Comparison of ENCODE assay signal across 35 cellular contexts in genomic region chr15:50707878-50708427, GRCh38.
"Had no signal": no experiment of that assay in that cellular context is flagged by ENCODE, and none has a peak within 500 bp of the region (broad histone marks: within the 10 kb centered on the region; RNA-seq: fewer than 3 reads in every experiment).

No MANE protein-coding gene starts in this region.

- FAIRE-seq: bronchial epithelial cell had no signal

- H3K9me3 ChIP-seq: Peyer's patch had no signal

- DNase-seq: activated CD4-positive, alpha-beta T cell treated with anti-CD3 and anti-CD28 coated beads for 1 hour; activated CD4-positive, alpha-beta T cell treated with anti-CD3 and anti-CD28 coated beads, Interleukin-2, amount 10 ng/mL, durations not matched to agents 24 days and 14 days; activated CD4-positive, alpha-beta T cell treated with anti-CD3 and anti-CD28 coated beads, Interleukin-2, amount 50 U/mL, for 4 hours; activated CD4-positive, CD25-positive, alpha-beta regulatory T cell; activated CD8-positive, alpha-beta T cell treated with anti-CD3 and anti-CD28 coated beads for 36 hours; activated effector memory CD4-positive, alpha-beta T cell treated with anti-CD3 and anti-CD28 coated beads, Interleukin-2, amount 50 U/mL, for 16 hours; activated naive CD4-positive, alpha-beta T cell; activated T-cell treated with anti-CD3 and anti-CD28 coated beads, Interleukin-2, amount 50 U/mL, for 1 hour; activated T-cell treated with anti-CD3 and anti-CD28 coated beads, Interleukin-2, amount 50 U/mL, for 72 hours; anterior cingulate cortex; IMR-90; Karpas-422; KBM-7; NCI-H1105; NCI-H1417 treated with DMSO at 0.1 percent for 48 hours; NCI-H187 treated with DMSO at 0.1 percent for 48 hours; NCI-H2081; NCI-H2171 treated with DMSO at 0.1 percent for 48 hours; NCI-H2227 treated with DMSO at 0.1 percent for 48 hours; NCI-H446 treated with DMSO at 0.1 percent for 48 hours; NCI-H524; NCI-H69; NCI-H82; PC-3; Peyer's patch; RPMI8226; SW 1271; T-helper 1 cell; T1000; WERI-Rb-1 had no signal

- H3K9me3 Mint-ChIP-seq: activated CD4-positive, alpha-beta T cell treated with anti-CD3 and anti-CD28 coated beads, Interleukin-2, amount 10 ng/mL, durations not matched to agents 24 days and 14 days; activated CD8-positive, alpha-beta T cell treated with anti-CD3 and anti-CD28 coated beads for 36 hours; activated naive CD4-positive, alpha-beta T cell treated with anti-CD3 and anti-CD28 coated beads, Interleukin-2, amount 50 U/mL, for 24 hours; activated T-cell treated with anti-CD3 and anti-CD28 coated beads, Interleukin-2, amount 50 U/mL, for 72 hours; activated T-helper 17 cell treated with anti-CD3 and anti-CD28 coated beads, Interleukin-2, amount 50 U/mL, for 72 hours; brain; central memory CD8-positive, alpha-beta T cell had no signal

- H3K27me3 ChIP-seq: Peyer's patch had no signal

- H3K4me1 ChIP-seq: Peyer's patch had no signal

- H3K4me1 Mint-ChIP-seq: activated CD4-positive, alpha-beta T cell treated with anti-CD3 and anti-CD28 coated beads, Interleukin-2, amount 10 ng/mL, durations not matched to agents 24 days and 14 days; activated naive CD4-positive, alpha-beta T cell treated with anti-CD3 and anti-CD28 coated beads, Interleukin-2, amount 50 U/mL, for 24 hours; activated T-helper 17 cell treated with anti-CD3 and anti-CD28 coated beads, Interleukin-2, amount 50 U/mL, for 72 hours; brain; central memory CD8-positive, alpha-beta T cell had no signal

- H3K27ac ChIP-seq: Peyer's patch, WERI-Rb-1 had no signal

- H3K4me3 ChIP-seq: Peyer's patch had no signal

- H3K27me3 Mint-ChIP-seq: activated CD4-positive, alpha-beta T cell treated with anti-CD3 and anti-CD28 coated beads, Interleukin-2, amount 10 ng/mL, durations not matched to agents 24 days and 14 days; activated CD8-positive, alpha-beta T cell treated with anti-CD3 and anti-CD28 coated beads for 36 hours; activated naive CD4-positive, alpha-beta T cell treated with anti-CD3 and anti-CD28 coated beads, Interleukin-2, amount 50 U/mL, for 24 hours; activated T-helper 17 cell treated with anti-CD3 and anti-CD28 coated beads, Interleukin-2, amount 50 U/mL, for 72 hours; brain; central memory CD8-positive, alpha-beta T cell had no signal

- H3K27ac Mint-ChIP-seq: activated CD4-positive, alpha-beta T cell treated with anti-CD3 and anti-CD28 coated beads, Interleukin-2, amount 10 ng/mL, durations not matched to agents 24 days and 14 days; activated CD8-positive, alpha-beta T cell treated with anti-CD3 and anti-CD28 coated beads for 36 hours; activated naive CD4-positive, alpha-beta T cell treated with anti-CD3 and anti-CD28 coated beads, Interleukin-2, amount 50 U/mL, for 24 hours; activated T-cell treated with anti-CD3 and anti-CD28 coated beads, Interleukin-2, amount 50 U/mL, for 72 hours; activated T-helper 17 cell treated with anti-CD3 and anti-CD28 coated beads, Interleukin-2, amount 50 U/mL, for 72 hours; brain had no signal

- H3K4me3 Mint-ChIP-seq: activated CD4-positive, alpha-beta T cell treated with anti-CD3 and anti-CD28 coated beads, Interleukin-2, amount 10 ng/mL, durations not matched to agents 24 days and 14 days; activated CD8-positive, alpha-beta T cell treated with anti-CD3 and anti-CD28 coated beads for 36 hours; activated naive CD4-positive, alpha-beta T cell treated with anti-CD3 and anti-CD28 coated beads, Interleukin-2, amount 50 U/mL, for 24 hours; activated T-cell treated with anti-CD3 and anti-CD28 coated beads, Interleukin-2, amount 50 U/mL, for 72 hours; activated T-helper 17 cell treated with anti-CD3 and anti-CD28 coated beads, Interleukin-2, amount 50 U/mL, for 72 hours; brain; central memory CD8-positive, alpha-beta T cell had no signal

- ATAC-seq: activated CD8-positive, alpha-beta T cell treated with anti-CD3 and anti-CD28 coated beads for 36 hours; activated T-cell treated with anti-CD3 and anti-CD28 coated beads, Interleukin-2, amount 50 U/mL, for 72 hours; activated T-helper 17 cell treated with anti-CD3 and anti-CD28 coated beads, Interleukin-2, amount 50 U/mL, for 72 hours; PC-3 had no signal
